1 cellular context compared by ENCODE assay signal in genomic region chr17:81150379-81151038, GRCh38.
TF ChIP-seq lines count a peak whose summit lies in the region.

No MANE protein-coding gene starts in this region.

TF ChIP-seq in HepG2, 621 proteins besides CTCF, POLR2A, EP300 and RAD21:
- no peak for TF ChIP-seq TCF12 (IDR thresholded peaks at IDR 0.05)
- TF ChIP-seq TCF12 (CRISPR knock-in tag; IDR thresholded peaks at IDR 0.05) = no peak
- 0 out of 2 replicates have a peak, but pooled peaks have one; percentile 32 for TF ChIP-seq HNRNPL (IDR thresholded peaks at IDR 0.05; ENCODE audit: low read depth, low read length)
TF ChIP-seq in HepG2: peak in this region for 1.
